ENCODE assay signal across 21 cellular contexts in genomic region chr9:135600296-135600805, GRCh38. TPM values are rescaled to one million over a fixed set of nuclear protein-coding genes. Genes with fewer than 3 reads are reported as not detected.
DNase-seq lines count a peak whose midpoint lies in the region; ATAC-seq and TF ChIP-seq lines count a peak whose summit lies in the region.
"Had no signal": no experiment of that assay in that cellular context is flagged by ENCODE, and none has a peak within 500 bp of the region (broad histone marks: within the 10 kb centered on the region; RNA-seq: fewer than 3 reads in every experiment).

No MANE protein-coding gene starts in this region.

- POLR2A ChIA-PET in A673 (lab: Charles Lee; ENCODE audit: low non-redundant PET), result no interaction called here

- no peaks in the 10 kb centered on the region for H3K36me3 ChIP-seq in A673 (ENCODE audit: insufficient read depth, low read length, poor library complexity, severe bottlenecking)

- peaks cover under 1% of the 10 kb centered on the region for H3K27me3 ChIP-seq in A673 (replicated peaks; ENCODE audit: insufficient read depth, low read depth, low read length, poor library complexity)

- intact Hi-C loops in A673 (cut with micrococcal nuclease; ENCODE audit: unreplicated experiment), result loop anchor here (5.0 kb wide), 1 partner anchor 682 kb away; no protein-coding TSS in a partner anchor

- CTCF ChIA-PET in A673 (lab: Charles Lee), result interaction anchor here (0.7 kb wide), 1 partner anchor 16 kb away, joined by 3 read pairs; no protein-coding TSS in a partner anchor

- no peak overlapping the region for H3K27ac ChIP-seq in A673 (ENCODE audit: low read depth, low read length, poor library complexity, severe bottlenecking)
- H3K27ac ChIP-seq: A549, GM23248 had no signal

- no peak for ATAC-seq in GM21447 (IDR thresholded peaks at IDR 0.05; ENCODE audit: unreplicated experiment)
- no peak for ATAC-seq in GM21529 (IDR thresholded peaks at IDR 0.05; ENCODE audit: unreplicated experiment)
- ATAC-seq: A549, GM12878 had no signal

- peaks cover 6% of the 10 kb centered on the region for H3K9me3 ChIP-seq in A673 (ENCODE audit: low read depth, low read length, poor library complexity, severe bottlenecking)
- H3K9me3 ChIP-seq: A549 had no signal

- no peak overlapping the region for H3K4me3 ChIP-seq in A673 (ENCODE audit: low read depth, low read length, poor library complexity, severe bottlenecking)
- H3K4me3 ChIP-seq: A549, GM12878, GM23248 had no signal

- no peak for TF ChIP-seq CTCF in A673 (conservative IDR thresholded peaks at IDR 0.05; ENCODE audit: low read depth, low read length)

- H3K4me1 ChIP-seq in A673 (ENCODE audit: insufficient read depth, low read length, poor library complexity, severe bottlenecking), result no peaks in the 10 kb centered on the region
- H3K4me1 ChIP-seq: A549 had no signal

- DNase-seq in A673 (ENCODE audit: low spot score) (peak; percentile 75), NCI-H1105 (lab: John Stamatoyannopoulos, UW) (peak; percentile 5), HUDEP-2 (lab: John Stamatoyannopoulos, UW; ENCODE audit: unreplicated experiment in 76 of 76) (no peak)
- DNase-seq in stimulated activated CD8-positive, alpha-beta memory T cell treated with anti-CD3 and anti-CD28 coated beads, Interleukin-4, amount 100 ng/mL, for 48 hours, result peak; percentile 3
- DNase-seq: 8988T, C1 segment of cervical spinal cord, DMS 273 treated with DMSO at 0.1 percent for 48 hours, DMS79, EL, GDM1, GM23248, H7, HCEC 1CT had no signal

- BruUV-seq in A673 (replicated peaks; lab: Mats Ljungman, UMichigan), result no TSS peak

TF ChIP-seq in PFSK-1, 5 proteins besides CTCF, POLR2A, EP300 and RAD21:
- TF ChIP-seq FOXP2 (optimal IDR thresholded peaks at IDR 0.05; ENCODE audit: borderline replicate concordance, extremely low read depth, extremely low read length, insufficient read depth) (no peak), SIN3A (IDR thresholded peaks at IDR 0.05; ENCODE audit: borderline replicate concordance, insufficient read depth, low read length) (0 out of 2 replicates have a peak, but pooled peaks have one; percentile 47), POLR2AphosphoS5 (IDR thresholded peaks at IDR 0.05; ENCODE audit: low read depth, low read length) (peak; percentile 63)

RNA-seq across cellular contexts. Expression of gene PAEP, which starts 38.8 kb away (rescaled TPM):
- not detected in 2 replicates for total RNA-seq in A673 (2021)
- 358 TPM for polyA plus RNA-seq in PFSK-1 (2012; ENCODE audit: insufficient read length, low read depth)
- total RNA-seq: CD4-positive, alpha-beta memory T cell; GM12878; GM23248; H1; H7 had no signal
- polyA plus RNA-seq: A549; BJ; CD4-positive, alpha-beta memory T cell; GM12878; GM23248; H1 had no signal

RNA-seq across cellular contexts. Expression of gene GLT6D1, which starts 39.0 kb away (rescaled TPM):
- total RNA-seq in A673 (2021), result not detected in 2 replicates
- not detected for polyA plus RNA-seq in PFSK-1 (2012; ENCODE audit: insufficient read length, low read depth)
- total RNA-seq: CD4-positive, alpha-beta memory T cell; GM12878; GM23248; H7 had no signal
- polyA plus RNA-seq: A549; BJ; CD4-positive, alpha-beta memory T cell; GM12878; GM23248 had no signal

RNA-seq across cellular contexts. Expression of gene OBP2A, which starts 54.4 kb away (rescaled TPM):
- total RNA-seq in A673 (2021), result not detected in 2 replicates
- 26.6 TPM for polyA plus RNA-seq in PFSK-1 (2012; ENCODE audit: insufficient read length, low read depth)
- total RNA-seq: CD4-positive, alpha-beta memory T cell; GM12878; GM23248; H1; H7 had no signal
- polyA plus RNA-seq: A549; BJ; CD4-positive, alpha-beta memory T cell; GM12878; GM23248; H1 had no signal

Comparison
In these comparisons a context has a peak if more than half of its experiments do, and no peak if none do; other contexts are left out.
1. DNase-seq: peak in A673 (single experiment), NCI-H1105 (single experiment) and stimulated activated CD8-positive, alpha-beta memory T cell treated with anti-CD3 and anti-CD28 coated beads, Interleukin-4, amount 100 ng/mL, for 48 hours (single experiment); none in HUDEP-2 (0 of 76).